1 cellular context compared by ENCODE assay signal in the genomic region with DNA sequence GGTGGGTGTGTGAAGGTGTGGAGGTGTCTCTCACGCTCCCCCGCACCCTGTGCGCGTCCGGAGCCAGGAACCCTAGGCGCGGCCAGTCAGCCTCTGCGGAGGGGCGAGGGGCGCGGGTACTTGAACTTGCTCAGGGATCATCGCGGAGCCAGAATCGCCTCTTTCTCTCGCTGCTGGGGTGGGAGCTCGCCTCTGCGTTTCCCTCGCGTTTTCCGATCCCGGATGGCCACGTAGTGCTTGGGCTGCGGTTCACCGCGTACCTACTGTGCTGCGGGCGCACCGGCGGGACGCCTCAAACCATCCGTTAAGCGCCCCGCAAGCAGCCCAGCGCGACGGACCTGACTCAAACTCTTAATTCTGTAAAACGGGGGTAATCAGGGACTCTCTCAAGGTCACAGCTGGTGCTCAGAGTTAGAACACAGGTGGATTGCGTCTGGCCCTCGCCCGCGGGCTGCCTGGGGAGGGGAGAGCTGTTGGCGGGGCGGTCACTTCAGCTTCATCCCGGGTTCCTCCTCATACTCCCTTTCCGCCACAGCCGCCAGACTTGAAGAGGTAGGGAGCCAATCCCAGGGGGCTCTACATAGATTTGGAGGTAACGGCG.
TF ChIP-seq lines count a peak whose summit lies in the region.

No MANE protein-coding gene starts in this region.

TF ChIP-seq in GM23338, 12 proteins besides CTCF, POLR2A, EP300 and RAD21 (continued from another document):
- TF ChIP-seq, protein P1, sequence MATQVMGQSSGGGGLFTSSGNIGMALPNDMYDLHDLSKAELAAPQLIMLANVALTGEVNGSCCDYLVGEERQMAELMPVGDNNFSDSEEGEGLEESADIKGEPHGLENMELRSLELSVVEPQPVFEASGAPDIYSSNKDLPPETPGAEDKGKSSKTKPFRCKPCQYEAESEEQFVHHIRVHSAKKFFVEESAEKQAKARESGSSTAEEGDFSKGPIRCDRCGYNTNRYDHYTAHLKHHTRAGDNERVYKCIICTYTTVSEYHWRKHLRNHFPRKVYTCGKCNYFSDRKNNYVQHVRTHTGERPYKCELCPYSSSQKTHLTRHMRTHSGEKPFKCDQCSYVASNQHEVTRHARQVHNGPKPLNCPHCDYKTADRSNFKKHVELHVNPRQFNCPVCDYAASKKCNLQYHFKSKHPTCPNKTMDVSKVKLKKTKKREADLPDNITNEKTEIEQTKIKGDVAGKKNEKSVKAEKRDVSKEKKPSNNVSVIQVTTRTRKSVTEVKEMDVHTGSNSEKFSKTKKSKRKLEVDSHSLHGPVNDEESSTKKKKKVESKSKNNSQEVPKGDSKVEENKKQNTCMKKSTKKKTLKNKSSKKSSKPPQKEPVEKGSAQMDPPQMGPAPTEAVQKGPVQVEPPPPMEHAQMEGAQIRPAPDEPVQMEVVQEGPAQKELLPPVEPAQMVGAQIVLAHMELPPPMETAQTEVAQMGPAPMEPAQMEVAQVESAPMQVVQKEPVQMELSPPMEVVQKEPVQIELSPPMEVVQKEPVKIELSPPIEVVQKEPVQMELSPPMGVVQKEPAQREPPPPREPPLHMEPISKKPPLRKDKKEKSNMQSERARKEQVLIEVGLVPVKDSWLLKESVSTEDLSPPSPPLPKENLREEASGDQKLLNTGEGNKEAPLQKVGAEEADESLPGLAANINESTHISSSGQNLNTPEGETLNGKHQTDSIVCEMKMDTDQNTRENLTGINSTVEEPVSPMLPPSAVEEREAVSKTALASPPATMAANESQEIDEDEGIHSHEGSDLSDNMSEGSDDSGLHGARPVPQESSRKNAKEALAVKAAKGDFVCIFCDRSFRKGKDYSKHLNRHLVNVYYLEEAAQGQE (IDR thresholded peaks at IDR 0.05; ENCODE audit: unreplicated experiment), result no peak
- TF ChIP-seq ETS1 (IDR thresholded peaks at IDR 0.05), result no peak
TF ChIP-seq in GM23338: peak in this region for 0.
